In genomic region chr10:104328636-104328915, GRCh38 we compare ENCODE assay signal across 8 cellular contexts. TPM values are rescaled to one million over a fixed set of nuclear protein-coding genes. Genes with fewer than 3 reads are reported as not detected.
DNase-seq lines count a peak whose midpoint lies in the region; ATAC-seq lines count a peak whose summit lies in the region.

No MANE protein-coding gene starts in this region.

- H3K27me3 ChIP-seq in iPS-20b (ENCODE audit: insufficient read depth, low read length): no peaks in the 10 kb centered on the region
- no peaks in the 10 kb centered on the region for H3K27me3 ChIP-seq in subcutaneous abdominal adipose tissue (ENCODE audit: control insufficient read depth in 5 of 5, insufficient read depth in 4 of 5, low read length in 5 of 5)

- intact Hi-C loops in left colon (cut with DNase I, micrococcal nuclease): no loop called here

- H3K4me3 ChIP-seq in iPS-20b (ENCODE audit: low read length) (peak overlapping the region; percentile 51), subcutaneous abdominal adipose tissue (ENCODE audit: low read depth in 1 of 5, low read length in 5 of 5) (peak overlapping the region; percentile 1 to 57 (median 44))

- peaks cover 74% of the 10 kb centered on the region for H3K4me1 ChIP-seq in iPS-20b (ENCODE audit: insufficient read depth, low read length)
- peaks cover 47 to 100% (median 84%) of the 10 kb centered on the region in 5 donors for H3K4me1 ChIP-seq in subcutaneous abdominal adipose tissue (ENCODE audit: control insufficient read depth in 5 of 5, insufficient read depth in 5 of 5, low read length in 5 of 5)

- peaks cover 81% of the 10 kb centered on the region for H3K4me1 Mint-ChIP-seq in T-helper 1 cell treated with Interleukin-12 subunit alpha and Interleukin-12 subunit beta and Interleukin-4 antibody, amounts not matched to agents 30 μg/mL and 1 μg/mL, for 36 hours (ENCODE audit: low read depth)
- peaks cover 73% of the 10 kb centered on the region for H3K4me1 Mint-ChIP-seq in activated T-helper 17 cell treated with anti-CD3 and anti-CD28 coated beads, Interleukin-2, amount 50 U/mL, for 72 hours

- H3K27ac Mint-ChIP-seq in T-helper 1 cell treated with Interleukin-12 subunit alpha and Interleukin-12 subunit beta and Interleukin-4 antibody, amounts not matched to agents 30 μg/mL and 1 μg/mL, for 36 hours: peak overlapping the region; percentile 92
- H3K27ac Mint-ChIP-seq in activated T-helper 17 cell treated with anti-CD3 and anti-CD28 coated beads, Interleukin-2, amount 50 U/mL, for 72 hours: peak overlapping the region; percentile 97

- H3K36me3 Mint-ChIP-seq in T-helper 1 cell treated with Interleukin-12 subunit alpha and Interleukin-12 subunit beta and Interleukin-4 antibody, amounts not matched to agents 30 μg/mL and 1 μg/mL, for 36 hours (ENCODE audit: low read depth): peaks cover 16% of the 10 kb centered on the region
- peaks cover 38% of the 10 kb centered on the region for H3K36me3 Mint-ChIP-seq in activated T-helper 17 cell treated with anti-CD3 and anti-CD28 coated beads, Interleukin-2, amount 50 U/mL, for 72 hours (ENCODE audit: low read depth)

- no peak for ATAC-seq in activated T-helper 17 cell treated with anti-CD3 and anti-CD28 coated beads, Interleukin-2, amount 50 U/mL, for 72 hours (replicated peaks)
- no peak for ATAC-seq in left colon

- H3K9me3 ChIP-seq in iPS-20b (ENCODE audit: insufficient read depth, low read depth, low read length): no peaks in the 10 kb centered on the region
- H3K9me3 ChIP-seq in subcutaneous abdominal adipose tissue (ENCODE audit: control insufficient read depth in 5 of 5, low read length in 5 of 5): no peaks in the 10 kb centered on the region

- H3K9me3 Mint-ChIP-seq in T-helper 1 cell treated with Interleukin-12 subunit alpha and Interleukin-12 subunit beta and Interleukin-4 antibody, amounts not matched to agents 30 μg/mL and 1 μg/mL, for 36 hours: no peaks in the 10 kb centered on the region
- no peaks in the 10 kb centered on the region for H3K9me3 Mint-ChIP-seq in activated T-helper 17 cell treated with anti-CD3 and anti-CD28 coated beads, Interleukin-2, amount 50 U/mL, for 72 hours

- H3K27me3 Mint-ChIP-seq in T-helper 1 cell treated with Interleukin-12 subunit alpha and Interleukin-12 subunit beta and Interleukin-4 antibody, amounts not matched to agents 30 μg/mL and 1 μg/mL, for 36 hours (ENCODE audit: low read depth): no peaks in the 10 kb centered on the region
- H3K27me3 Mint-ChIP-seq in activated T-helper 17 cell treated with anti-CD3 and anti-CD28 coated beads, Interleukin-2, amount 50 U/mL, for 72 hours: no peaks in the 10 kb centered on the region

- H3K27ac ChIP-seq in iPS-20b (ENCODE audit: low read length) (peak overlapping the region; percentile 88), subcutaneous abdominal adipose tissue (ENCODE audit: low read depth, low read length) (peak overlapping the region; percentile 94)

- peak overlapping the region; percentile 79 for H3K9ac ChIP-seq in iPS-20b (ENCODE audit: low read depth, low read length)
- peak overlapping the region; percentile 10 to 82 (median 53) for H3K9ac ChIP-seq in subcutaneous abdominal adipose tissue (ENCODE audit: low read length in 5 of 5)

- H3K36me3 ChIP-seq in iPS-20b (ENCODE audit: insufficient read depth, low read depth, low read length) (no peaks in the 10 kb centered on the region; the same call in 1 of the 2 replicates), subcutaneous abdominal adipose tissue (ENCODE audit: control insufficient read depth in 5 of 5, insufficient read depth in 5 of 5, low read length in 5 of 5) (peaks cover 0 to 2% (median 0%) of the 10 kb centered on the region in 5 donors)

- H3K4me3 Mint-ChIP-seq in T-helper 1 cell treated with Interleukin-12 subunit alpha and Interleukin-12 subunit beta and Interleukin-4 antibody, amounts not matched to agents 30 μg/mL and 1 μg/mL, for 36 hours: peak overlapping the region; percentile 80
- H3K4me3 Mint-ChIP-seq in activated T-helper 17 cell treated with anti-CD3 and anti-CD28 coated beads, Interleukin-2, amount 50 U/mL, for 72 hours: peak overlapping the region; percentile 88

- no peak for DNase-seq in T-helper 1 cell
- no peak for DNase-seq in H4 (ENCODE audit: low spot score)
- DNase-seq in cerebellum (ENCODE audit: low spot score): no peak
- no peak for DNase-seq in left colon

RNA-seq across cellular contexts. Expression of gene ITPRIP, which starts 9.7 kb away (rescaled TPM):
- 10 to 100 TPM; 10.1 to 19.1 TPM for total RNA-seq in activated T-helper 17 cell treated with anti-CD3 and anti-CD28 coated beads, Interleukin-2, amount 50 U/mL, for 72 hours
- 1.3 and 3.3 TPM in 2 replicates for total RNA-seq in H4 (2014; rRNA removed; shearing (Covaris generic))
- 4.3 TPM for total RNA-seq in cerebellum
- 1 to 10 TPM; 5.0 to 5.1 TPM for total RNA-seq in left colon

RNA-seq across cellular contexts. Expression of gene CFAP58, which starts 25.1 kb away (rescaled TPM):
- total RNA-seq in activated T-helper 17 cell treated with anti-CD3 and anti-CD28 coated beads, Interleukin-2, amount 50 U/mL, for 72 hours: 1 to 10 TPM; 1.3 to 2.2 TPM
- total RNA-seq in H4 (2014; rRNA removed; shearing (Covaris generic)): 0.08 and 0.12 TPM in 2 replicates
- total RNA-seq in cerebellum: 0.45 TPM
- total RNA-seq in left colon: under 1 TPM; 0.09 to 0.20 TPM

RNA-seq across cellular contexts. Expression of gene GSTO2, which starts 59.6 kb away (rescaled TPM):
- total RNA-seq in activated T-helper 17 cell treated with anti-CD3 and anti-CD28 coated beads, Interleukin-2, amount 50 U/mL, for 72 hours: 1 to 10 TPM in 1 of 2 donors, under 1 TPM in 1; 0.28 to 1.4 TPM
- 0.72 TPM in 1 of 2 replicates, not detected in the other for total RNA-seq in H4 (2014; rRNA removed; shearing (Covaris generic))
- total RNA-seq in cerebellum: 2.2 TPM
- total RNA-seq in left colon: 10 to 100 TPM; 13.7 to 27.9 TPM
